In genomic region chr1:40344597-40344996, GRCh38 we compare ENCODE assay signal across 8 cellular contexts. TPM values are rescaled to one million over a fixed set of nuclear protein-coding genes. Genes with fewer than 3 reads are reported as not detected.
DNase-seq lines count a peak whose midpoint lies in the region; ATAC-seq and TF ChIP-seq lines count a peak whose summit lies in the region.

No MANE protein-coding gene starts in this region.

- H3K36me3 Mint-ChIP-seq in activated T-cell treated with anti-CD3 and anti-CD28 coated beads, Interleukin-2, amount 50 U/mL, for 24 hours (ENCODE audit: low read depth) = no peaks in the 10 kb centered on the region
- H3K36me3 Mint-ChIP-seq in stimulated activated memory B cell treated with anti-CD40 and anti-IgM and Interleukin-4, amounts not matched to agents 10 μg/mL and 1 μg/mL and 100 μg/mL, for 72 hours = no peaks in the 10 kb centered on the region

- ATAC-seq in stimulated activated memory B cell treated with anti-CD40 and anti-IgM and Interleukin-4, amounts not matched to agents 10 μg/mL and 1 μg/mL and 100 μg/mL, for 72 hours = peak; percentile 84

- no peak overlapping the region for H3K27ac ChIP-seq in right atrium auricular region

- H3K36me3 ChIP-seq in right atrium auricular region = no peaks in the 10 kb centered on the region

- peaks cover 0 to 6% of the 10 kb centered on the region in 2 donors for H3K9me3 ChIP-seq in right atrium auricular region

- peak; percentile 17 for TF ChIP-seq CTCF in AG09309 (IDR thresholded peaks at IDR 0.05; ENCODE audit: control insufficient read depth, insufficient read depth, low read depth, low read length, missing control alignments)
- TF ChIP-seq CTCF in right atrium auricular region (IDR thresholded peaks at IDR 0.05) = no peak

- H3K4me1 Mint-ChIP-seq in activated T-cell treated with anti-CD3 and anti-CD28 coated beads, Interleukin-2, amount 50 U/mL, for 24 hours (ENCODE audit: low read depth) = peaks cover 53% of the 10 kb centered on the region
- peaks cover 63% of the 10 kb centered on the region for H3K4me1 Mint-ChIP-seq in stimulated activated memory B cell treated with anti-CD40 and anti-IgM and Interleukin-4, amounts not matched to agents 10 μg/mL and 1 μg/mL and 100 μg/mL, for 72 hours

- peak overlapping the region; percentile 8 for H3K4me3 Mint-ChIP-seq in activated T-cell treated with anti-CD3 and anti-CD28 coated beads, Interleukin-2, amount 50 U/mL, for 24 hours
- H3K4me3 Mint-ChIP-seq in stimulated activated memory B cell treated with anti-CD40 and anti-IgM and Interleukin-4, amounts not matched to agents 10 μg/mL and 1 μg/mL and 100 μg/mL, for 72 hours = peak overlapping the region; percentile 73

- DNase-seq in AG09309 (ENCODE audit: low read depth) (peak; percentile 41), Kasumi-1 (lab: John Stamatoyannopoulos, UW) (peak; percentile 9 to 32), right atrium auricular region (ENCODE audit: low spot score) (peak; percentile 74), DMS153 (lab: John Stamatoyannopoulos, UW) (no peak), DMS79 (lab: John Stamatoyannopoulos, UW) (no peak), COLO668 (lab: John Stamatoyannopoulos, UW; ENCODE audit: unreplicated experiment) (no peak)
- DNase-seq in activated T-cell treated with anti-CD3 and anti-CD28 coated beads, Interleukin-2, amount 50 U/mL, for 24 hours = no peak

- H3K27me3 ChIP-seq in right atrium auricular region = no peaks in the 10 kb centered on the region

- H3K9me3 Mint-ChIP-seq in activated T-cell treated with anti-CD3 and anti-CD28 coated beads, Interleukin-2, amount 50 U/mL, for 24 hours = no peaks in the 10 kb centered on the region
- H3K9me3 Mint-ChIP-seq in stimulated activated memory B cell treated with anti-CD40 and anti-IgM and Interleukin-4, amounts not matched to agents 10 μg/mL and 1 μg/mL and 100 μg/mL, for 72 hours = no peaks in the 10 kb centered on the region

- H3K4me1 ChIP-seq in right atrium auricular region = no peaks in the 10 kb centered on the region

- H3K27me3 Mint-ChIP-seq in activated T-cell treated with anti-CD3 and anti-CD28 coated beads, Interleukin-2, amount 50 U/mL, for 24 hours = no peaks in the 10 kb centered on the region
- H3K27me3 Mint-ChIP-seq in stimulated activated memory B cell treated with anti-CD40 and anti-IgM and Interleukin-4, amounts not matched to agents 10 μg/mL and 1 μg/mL and 100 μg/mL, for 72 hours = no peaks in the 10 kb centered on the region

- no peak overlapping the region for H3K4me3 ChIP-seq in AG09309 (ENCODE audit: control insufficient read depth, low read depth, low read length)
- H3K4me3 ChIP-seq in right atrium auricular region = no peak overlapping the region

- H3K27ac Mint-ChIP-seq in activated T-cell treated with anti-CD3 and anti-CD28 coated beads, Interleukin-2, amount 50 U/mL, for 24 hours = peak overlapping the region; percentile 10
- peak overlapping the region; percentile 90 for H3K27ac Mint-ChIP-seq in stimulated activated memory B cell treated with anti-CD40 and anti-IgM and Interleukin-4, amounts not matched to agents 10 μg/mL and 1 μg/mL and 100 μg/mL, for 72 hours

RNA-seq across cellular contexts. Expression of gene COL9A2, which starts 27.5 kb away (rescaled TPM):
- 1 to 10 TPM in 1 of 2 donors, under 1 TPM in 1; 0.59 to 1.2 TPM for total RNA-seq in right atrium auricular region

RNA-seq across cellular contexts. Expression of gene SMAP2, which starts 28.9 kb away (rescaled TPM):
- 10 to 100 TPM; 19.8 to 20.8 TPM for total RNA-seq in right atrium auricular region

Comparison
In these comparisons a context has a peak if more than half of its experiments do, and no peak if none do; other contexts are left out.
1. DNase-seq: peak in AG09309 (single experiment), Kasumi-1 (2 of 2) and right atrium auricular region (single experiment); none in activated T-cell treated with anti-CD3 and anti-CD28 coated beads, Interleukin-2, amount 50 U/mL, for 24 hours (single experiment), DMS153 (single experiment), DMS79 (single experiment) and COLO668 (single experiment).